ENCODE assay signal across 13 cellular contexts in the genomic region with DNA sequence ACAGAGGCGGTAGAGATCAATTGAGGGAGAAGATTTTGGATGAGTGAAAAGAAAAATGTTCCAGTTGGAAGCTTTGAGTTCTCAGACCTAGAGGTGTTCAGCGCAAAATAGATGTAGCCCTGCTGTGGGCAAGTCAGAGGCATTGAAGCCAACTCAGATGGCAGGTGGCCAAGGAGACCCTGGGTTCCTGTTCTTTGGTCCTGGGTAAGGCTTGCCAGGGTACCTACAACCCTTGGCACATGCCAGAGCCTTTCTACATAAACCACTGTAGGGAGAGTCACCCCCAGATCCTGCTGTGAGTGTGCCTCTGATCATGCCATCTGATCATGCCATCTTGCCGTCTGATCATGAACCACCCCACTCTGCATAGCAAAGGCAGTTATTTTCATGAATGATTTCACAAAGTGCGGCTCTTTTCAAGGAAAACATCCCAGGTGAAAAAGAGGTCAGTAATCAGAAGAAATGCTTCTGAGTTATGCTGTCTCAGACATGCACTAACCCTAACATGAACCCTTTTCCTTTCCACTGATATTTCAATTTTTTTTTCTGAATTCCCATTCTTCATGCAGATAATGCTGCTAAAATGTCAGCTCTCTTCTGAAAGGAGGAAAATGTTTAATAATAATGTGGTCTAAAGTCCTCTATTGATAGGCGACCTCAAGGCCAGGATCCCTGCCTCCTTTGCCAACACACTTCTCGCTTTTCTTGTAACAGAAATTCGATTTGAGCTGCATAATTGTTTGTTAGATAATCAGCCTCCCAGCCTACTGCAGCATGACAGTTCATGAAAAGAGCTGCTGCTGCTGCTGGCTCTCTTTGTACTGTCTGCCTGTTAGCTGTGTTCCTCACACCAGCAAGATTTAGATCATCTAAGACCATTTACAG.
"Had no signal": no experiment of that assay in that cellular context is flagged by ENCODE, and none has a peak within 500 bp of the region (broad histone marks: within the 10 kb centered on the region; RNA-seq: fewer than 3 reads in every experiment).

No MANE protein-coding gene starts in this region.

- H3K9me3 Mint-ChIP-seq: central memory CD8-positive, alpha-beta T cell; natural killer cell treated with Interleukin-12 subunit alpha and Interleukin-12 subunit beta and Interleukin-15 and Interleukin-18, amount 100 ng/mL, for 72 hours; stimulated activated memory B cell treated with anti-CD40 and anti-IgM and Interleukin-4, amounts not matched to agents 10 μg/mL and 1 μg/mL and 100 μg/mL, for 72 hours had no signal

- ATAC-seq: psoas muscle; stimulated activated memory B cell treated with anti-CD40 and anti-IgM and Interleukin-4, amounts not matched to agents 10 μg/mL and 1 μg/mL and 100 μg/mL, for 72 hours had no signal

- H3K9me3 ChIP-seq: psoas muscle, transverse colon had no signal

- H3K27ac Mint-ChIP-seq: natural killer cell treated with Interleukin-12 subunit alpha and Interleukin-12 subunit beta and Interleukin-15 and Interleukin-18, amount 100 ng/mL, for 72 hours; stimulated activated memory B cell treated with anti-CD40 and anti-IgM and Interleukin-4, amounts not matched to agents 10 μg/mL and 1 μg/mL and 100 μg/mL, for 72 hours had no signal

- DNase-seq: activated CD4-positive, CD25-positive, alpha-beta regulatory T cell treated with anti-CD3 and anti-CD28 coated beads, Interleukin-2, amount 50 U/mL, for 72 hours; activated naive CD4-positive, alpha-beta T cell treated with Interleukin-2 at 50 U/mL for 16 hours; cortex of kidney; effector CD4-positive, alpha-beta T cell; foreskin fibroblast; glutamatergic neuron; psoas muscle; stimulated activated CD4-positive, alpha-beta T cell treated with anti-CD3 and anti-CD28 coated beads, Interleukin-2, amount 100 ng/mL, for 48 hours; T-helper 1 cell; transverse colon had no signal

- H3K36me3 ChIP-seq: transverse colon had no signal

- H3K4me1 Mint-ChIP-seq: stimulated activated memory B cell treated with anti-CD40 and anti-IgM and Interleukin-4, amounts not matched to agents 10 μg/mL and 1 μg/mL and 100 μg/mL, for 72 hours had no signal

- H3K4me3 ChIP-seq: psoas muscle, transverse colon had no signal

- H3K27me3 Mint-ChIP-seq: central memory CD8-positive, alpha-beta T cell; natural killer cell treated with Interleukin-12 subunit alpha and Interleukin-12 subunit beta and Interleukin-15 and Interleukin-18, amount 100 ng/mL, for 72 hours; stimulated activated memory B cell treated with anti-CD40 and anti-IgM and Interleukin-4, amounts not matched to agents 10 μg/mL and 1 μg/mL and 100 μg/mL, for 72 hours had no signal

- H3K4me3 Mint-ChIP-seq: central memory CD8-positive, alpha-beta T cell; natural killer cell treated with Interleukin-12 subunit alpha and Interleukin-12 subunit beta and Interleukin-15 and Interleukin-18, amount 100 ng/mL, for 72 hours; stimulated activated memory B cell treated with anti-CD40 and anti-IgM and Interleukin-4, amounts not matched to agents 10 μg/mL and 1 μg/mL and 100 μg/mL, for 72 hours had no signal
